In genomic region chr15:87604857-87605446, GRCh38 we compare ENCODE assay signal across 8 cellular contexts.
DNase-seq lines count a peak whose midpoint lies in the region; ATAC-seq and TF ChIP-seq lines count a peak whose summit lies in the region.

No MANE protein-coding gene starts in this region.

- H3K9me3 ChIP-seq in Loucy (ENCODE audit: insufficient read depth, low read depth, low read length) (no peaks in the 10 kb centered on the region), gastrocnemius medialis (no peaks in the 10 kb centered on the region), prostate gland (no peaks in the 10 kb centered on the region)

- in situ Hi-C loops in gastrocnemius medialis (cut with MboI; ENCODE audit: low sequenced_read_pairs in 4 of 4), result loop anchor here in 1 of 4 donors (25.0 kb wide), 1 partner anchor 993 kb away; no protein-coding TSS in a partner anchor

- no peaks in the 10 kb centered on the region for H4K20me1 ChIP-seq in Loucy (ENCODE audit: insufficient read depth, low read length, poor library complexity, severe bottlenecking)

- DNase-seq in activated CD4-positive, alpha-beta T cell treated with anti-CD3 and anti-CD28 coated beads for 36 hours, result peak; percentile 30
- no peak for DNase-seq in activated CD4-positive, alpha-beta T cell treated with anti-CD3 and anti-CD28 coated beads, Interleukin-2, amount 50 U/mL, for 1 hour
- DNase-seq in choroid plexus epithelial cell (ENCODE audit: low read depth), result peak; percentile 46
- no peak for DNase-seq in gastrocnemius medialis
- no peak for DNase-seq in prostate gland (ENCODE audit: low spot score)

- no peaks in the 10 kb centered on the region for H3K4me1 Mint-ChIP-seq in activated CD4-positive, alpha-beta T cell treated with anti-CD3 and anti-CD28 coated beads for 36 hours

- TF ChIP-seq CTCF in Loucy (conservative IDR thresholded peaks at IDR 0.05; ENCODE audit: low read length), result peak; percentile 40
- peak; percentile 70 for TF ChIP-seq CTCF in choroid plexus epithelial cell (conservative IDR thresholded peaks at IDR 0.05; ENCODE audit: low read depth, low read length)
- peak; percentile 14 to 49 (median 28) for TF ChIP-seq CTCF in gastrocnemius medialis (IDR thresholded peaks at IDR 0.05 in 4 of 5, conservative IDR thresholded peaks at IDR 0.05 in 1 of 5)
- TF ChIP-seq CTCF in prostate gland (IDR thresholded peaks at IDR 0.05), result peak in 2 of 4 experiments; percentile 18 to 33

- H3K36me3 ChIP-seq in Loucy (ENCODE audit: insufficient read depth, low read length) (no peaks in the 10 kb centered on the region), gastrocnemius medialis (no peaks in the 10 kb centered on the region), prostate gland (no peaks in the 10 kb centered on the region)

- no peak overlapping the region for H2AFZ ChIP-seq in Loucy (ENCODE audit: low read length)

- H3K4me3 ChIP-seq in Loucy (ENCODE audit: low read length, poor library complexity, severe bottlenecking) (no peak overlapping the region), choroid plexus epithelial cell (ENCODE audit: low read depth, low read length) (no peak overlapping the region), gastrocnemius medialis (no peak overlapping the region), prostate gland (no peak overlapping the region)

- WGBS in prostate gland, result 40% methylated on average over 6 of the region's 6 CpGs

- CTCF ChIA-PET in activated CD4-positive, alpha-beta T cell treated with anti-CD3 and anti-CD28 coated beads for 36 hours (lab: Charles Lee), result interaction anchor here (0.6 to 2.7 kb wide), 4 partner anchors 14 to 1709 kb away, joined by 3 to 10 read pairs (median 3); no protein-coding TSS in a partner anchor

- H3K27me3 Mint-ChIP-seq in activated CD4-positive, alpha-beta T cell treated with anti-CD3 and anti-CD28 coated beads for 36 hours, result peaks cover 5% of the 10 kb centered on the region

- no peaks in the 10 kb centered on the region for H3K4me1 ChIP-seq in Loucy (ENCODE audit: insufficient read depth, low read length, poor library complexity, severe bottlenecking)
- H3K4me1 ChIP-seq in gastrocnemius medialis, result peaks cover 0 to 4% of the 10 kb centered on the region in 2 donors
- H3K4me1 ChIP-seq in prostate gland (replicated peaks), result no peaks in the 10 kb centered on the region

- H3K27ac Mint-ChIP-seq in activated CD4-positive, alpha-beta T cell treated with anti-CD3 and anti-CD28 coated beads for 36 hours, result no peak overlapping the region

- H3K4me2 ChIP-seq in Loucy (ENCODE audit: low read depth, low read length, poor library complexity, severe bottlenecking), result no peak overlapping the region

- H3K9me2 ChIP-seq in Loucy (replicated peaks; ENCODE audit: low read depth, low read length), result no peaks in the 10 kb centered on the region; the same call in 1 of the 2 replicates

- no peak overlapping the region for H3K4me3 Mint-ChIP-seq in activated CD4-positive, alpha-beta T cell treated with anti-CD3 and anti-CD28 coated beads for 36 hours

- H3K9ac ChIP-seq in Loucy (ENCODE audit: low read depth, low read length, poor library complexity, severe bottlenecking), result no peak overlapping the region

- no peak for ATAC-seq in activated CD4-positive, alpha-beta T cell treated with anti-CD3 and anti-CD28 coated beads for 36 hours
- ATAC-seq in gastrocnemius medialis (no peak), GM19397 (IDR thresholded peaks at IDR 0.05; ENCODE audit: unreplicated experiment) (no peak), GM18870 (IDR thresholded peaks at IDR 0.05; ENCODE audit: unreplicated experiment) (no peak)

- intact Hi-C loops in activated CD4-positive, alpha-beta T cell treated with anti-CD3 and anti-CD28 coated beads for 36 hours (cut with DNase I, micrococcal nuclease), result loop anchor here in 1 of 2 experiments (2.0 to 10.0 kb wide), 4 partner anchors 690 to 1750 kb away; no protein-coding TSS in a partner anchor
- intact Hi-C loops in gastrocnemius medialis (cut with DNase I; ENCODE audit: low total_unique reads), result loop anchor here (5.0 kb wide), 1 partner anchor 983 kb away; no protein-coding TSS in a partner anchor
- intact Hi-C loops in prostate gland (cut with DNase I), result no loop called here

- TF ChIP-seq POLR2A in gastrocnemius medialis (IDR thresholded peaks at IDR 0.05), result no peak
- no peak for TF ChIP-seq POLR2A in prostate gland (IDR thresholded peaks at IDR 0.05)

- no peaks in the 10 kb centered on the region for H3K9me3 Mint-ChIP-seq in activated CD4-positive, alpha-beta T cell treated with anti-CD3 and anti-CD28 coated beads for 36 hours (ENCODE audit: low read depth)

- no peaks in the 10 kb centered on the region for H3K27me3 ChIP-seq in Loucy (ENCODE audit: insufficient read depth, low read length, poor library complexity, severe bottlenecking)
- no peaks in the 10 kb centered on the region for H3K27me3 ChIP-seq in gastrocnemius medialis
- no peaks in the 10 kb centered on the region for H3K27me3 ChIP-seq in prostate gland (replicated peaks; ENCODE audit: insufficient read depth)

- H3K79me2 ChIP-seq in Loucy (ENCODE audit: insufficient read depth, low read length), result no peaks in the 10 kb centered on the region

- no peaks in the 10 kb centered on the region for H3K36me3 Mint-ChIP-seq in activated CD4-positive, alpha-beta T cell treated with anti-CD3 and anti-CD28 coated beads for 36 hours (ENCODE audit: low read depth)

- no peak overlapping the region for H3K27ac ChIP-seq in gastrocnemius medialis
- H3K27ac ChIP-seq in prostate gland, result no peak overlapping the region

- H3F3A ChIP-seq in Loucy (ENCODE audit: low read depth), result no peaks in the 10 kb centered on the region

- POLR2A ChIA-PET in activated CD4-positive, alpha-beta T cell treated with anti-CD3 and anti-CD28 coated beads for 36 hours (lab: Charles Lee), result no interaction called here

Comparison
In these comparisons a context has a peak if more than half of its experiments do, and no peak if none do; other contexts are left out.
1. DNase-seq: peak in activated CD4-positive, alpha-beta T cell treated with anti-CD3 and anti-CD28 coated beads for 36 hours (single experiment) and choroid plexus epithelial cell (single experiment); none in activated CD4-positive, alpha-beta T cell treated with anti-CD3 and anti-CD28 coated beads, Interleukin-2, amount 50 U/mL, for 1 hour (single experiment), gastrocnemius medialis (0 of 2) and prostate gland (single experiment).